ENCODE assay signal across 27 cellular contexts in genomic region chr6:92791403-92791802, GRCh38.
"Had no signal": no experiment of that assay in that cellular context is flagged by ENCODE, and none has a peak within 500 bp of the region (broad histone marks: within the 10 kb centered on the region; RNA-seq: fewer than 3 reads in every experiment).

No MANE protein-coding gene starts in this region.

- DNase-seq: stimulated activated CD4-positive, alpha-beta T cell treated with anti-CD3 and anti-CD28 coated beads, Interleukin-2, amount 100 ng/mL, for 48 hours; stimulated activated CD4-positive, alpha-beta T cell treated with anti-CD3 and anti-CD28 coated beads, Interleukin-4, amount 100 ng/mL, for 1 hour; stimulated activated CD4-positive, alpha-beta T cell treated with anti-CD3 and anti-CD28 coated beads, Interleukin-4, amount 100 ng/mL, for 24 hours; stimulated activated CD4-positive, alpha-beta T cell treated with anti-CD3 and anti-CD28 coated beads, Interleukin-4, amount 100 ng/mL, for 4 hours; stimulated activated CD8-positive, alpha-beta memory T cell treated with anti-CD3 and anti-CD28 coated beads, Interleukin-4, amount 100 ng/mL, for 48 hours; stimulated activated naive B cell treated with anti-CD40 and anti-IgM and Interleukin-4, amounts not matched to agents 10 μg/mL and 1 μg/mL and 100 μg/mL, for 72 hours; stimulated activated naive CD4-positive, alpha-beta T cell; stimulated activated naive CD4-positive, alpha-beta T cell treated with Interleukin-2 at 50 U/mL for 16 hours; stimulated activated naive CD8-positive, alpha-beta T cell treated with anti-CD3 and anti-CD28 coated beads, Interleukin-15, amount 100 ng/mL, for 72 hours; stimulated activated naive CD8-positive, alpha-beta T cell treated with anti-CD3 and anti-CD28 coated beads, Interleukin-15, Interleukin-2, amounts not matched to agents 100 U/mL and 50 U/mL, for 24 hours; stomach; substantia nigra; testis; thyroid gland; tibial artery; transverse colon; trophoblast cell; upper lobe of left lung; upper lobe of right lung; uterus had no signal

- FAIRE-seq: urothelium cell line had no signal

- H3K36me3 ChIP-seq: stomach, suprapubic skin, thoracic aorta, thyroid gland, tibial artery, tibial nerve, transverse colon, upper lobe of left lung, upper lobe of right lung, uterus, vagina had no signal

- H3K27ac ChIP-seq: stomach, suprapubic skin, testis, thoracic aorta, thyroid gland, tibial artery, tibial nerve, transverse colon, upper lobe of left lung, upper lobe of right lung, uterus, vagina had no signal

- H3K9me3 ChIP-seq: stomach, testis, thoracic aorta, thyroid gland, tibial artery, tibial nerve, transverse colon, upper lobe of left lung, upper lobe of right lung, uterus, vagina had no signal

- H3K4me1 ChIP-seq: stomach, suprapubic skin, testis, thyroid gland, tibial artery, tibial nerve, transverse colon, upper lobe of left lung, upper lobe of right lung, uterus, vagina had no signal

- H3K4me3 ChIP-seq: stomach, suprapubic skin, testis, thoracic aorta, thyroid gland, tibial artery, tibial nerve, transverse colon, upper lobe of left lung, upper lobe of right lung, uterus, vagina had no signal

- ATAC-seq: stimulated activated effector memory CD8-positive, alpha-beta T cell treated with anti-CD3 and anti-CD28 coated beads, Interleukin-12 subunit alpha, Interleukin-12 subunit beta, amount 100 ng/mL, for 72 hours; stimulated activated memory B cell treated with anti-CD40 and anti-IgM and Interleukin-4, amounts not matched to agents 10 μg/mL and 1 μg/mL and 100 μg/mL, for 72 hours; stimulated activated naive B cell treated with anti-CD40 and anti-IgM and Interleukin-4, amounts not matched to agents 10 μg/mL and 1 μg/mL and 100 μg/mL, for 72 hours; stimulated activated naive CD8-positive, alpha-beta T cell treated with anti-CD3 and anti-CD28 coated beads, Interleukin-15, amount 100 ng/mL, for 72 hours; stimulated activated naive CD8-positive, alpha-beta T cell treated with anti-CD3 and anti-CD28 coated beads, Interleukin-15, Interleukin-2, amounts not matched to agents 100 U/mL and 50 U/mL, for 24 hours; upper lobe of right lung had no signal

- H3K27me3 ChIP-seq: stomach, suprapubic skin, testis, thyroid gland, tibial artery, tibial nerve, transverse colon, upper lobe of left lung, upper lobe of right lung, uterus, vagina had no signal
